In the genomic region with DNA sequence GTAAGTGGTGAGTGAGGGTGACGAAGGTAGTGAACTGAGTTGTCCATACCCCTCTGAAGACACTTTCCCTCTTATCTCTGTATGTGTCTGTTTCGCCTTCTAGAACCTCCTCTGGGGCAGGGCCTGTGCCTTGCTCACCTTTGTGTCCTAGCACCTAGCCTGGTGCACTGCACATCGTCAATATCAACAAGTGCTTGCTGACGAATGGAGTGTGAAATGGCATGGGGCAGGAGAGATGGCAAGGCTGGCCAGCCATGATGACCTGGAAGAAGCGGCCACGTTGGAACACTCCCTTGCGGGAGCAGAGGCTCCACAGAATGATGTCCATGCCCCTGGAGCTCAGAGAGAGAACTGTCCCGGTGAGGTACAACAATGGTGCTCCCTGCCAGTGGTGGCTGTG, we compare ENCODE assay signal across 33 cellular contexts.
"Had no signal": no experiment of that assay in that cellular context is flagged by ENCODE, and none has a peak within 500 bp of the region (broad histone marks: within the 10 kb centered on the region; RNA-seq: fewer than 3 reads in every experiment).

No MANE protein-coding gene starts in this region.

- H3K9me3 ChIP-seq: adrenal gland, body of pancreas, esophagus muscularis mucosa, heart left ventricle, neutrophil, prostate gland, stomach, thyroid gland, upper lobe of left lung, vagina had no signal

- H3K9me3 Mint-ChIP-seq: activated naive CD8-positive, alpha-beta T cell treated with anti-CD3 and anti-CD28 coated beads for 36 hours; immature natural killer cell; naive thymus-derived CD8-positive, alpha-beta T cell; stimulated activated effector memory CD8-positive, alpha-beta T cell treated with anti-CD3 and anti-CD28 coated beads, Interleukin-12 subunit alpha, Interleukin-12 subunit beta, amount 100 ng/mL, for 72 hours had no signal

- H3K4me3 Mint-ChIP-seq: activated naive CD8-positive, alpha-beta T cell treated with anti-CD3 and anti-CD28 coated beads for 36 hours; immature natural killer cell; naive thymus-derived CD8-positive, alpha-beta T cell; stimulated activated effector memory CD8-positive, alpha-beta T cell treated with anti-CD3 and anti-CD28 coated beads, Interleukin-12 subunit alpha, Interleukin-12 subunit beta, amount 100 ng/mL, for 72 hours had no signal

- DNase-seq: activated CD4-positive, alpha-beta T cell treated with anti-CD3 and anti-CD28 coated beads for 48 hours; activated CD4-positive, alpha-beta T cell treated with anti-CD3 and anti-CD28 coated beads, Interleukin-2, amount 50 U/mL, for 48 hours; activated CD8-positive, alpha-beta memory T cell treated with anti-CD3 and anti-CD28 coated beads for 24 hours; activated effector memory CD4-positive, alpha-beta T cell treated with Interleukin-2 at 50 U/mL for 16 hours; activated naive CD4-positive, alpha-beta T cell treated with Interleukin-2 at 50 U/mL for 16 hours; activated naive CD8-positive, alpha-beta T cell treated with anti-CD3 and anti-CD28 coated beads for 36 hours; adrenal gland; aorta; body of pancreas; caudate nucleus; cortex of kidney; foreskin keratinocyte; heart left ventricle; hypothalamus; immature natural killer cell; kidney; left colon; naive thymus-derived CD8-positive, alpha-beta T cell; stimulated activated CD4-positive, alpha-beta T cell treated with anti-CD3 and anti-CD28 coated beads, Interleukin-12 subunit alpha, Interleukin-12 subunit beta, amount 100 ng/mL, for 4 hours; stimulated activated CD4-positive, alpha-beta T cell treated with anti-CD3 and anti-CD28 coated beads, Interleukin-4, amount 100 ng/mL, for 24 hours; stomach; T-helper 9 cell; upper lobe of left lung had no signal

- H3K4me1 ChIP-seq: adrenal gland, foreskin keratinocyte, prostate gland, thyroid gland, vagina had no signal

- H3K36me3 Mint-ChIP-seq: activated naive CD8-positive, alpha-beta T cell treated with anti-CD3 and anti-CD28 coated beads for 36 hours; immature natural killer cell; naive thymus-derived CD8-positive, alpha-beta T cell; stimulated activated effector memory CD8-positive, alpha-beta T cell treated with anti-CD3 and anti-CD28 coated beads, Interleukin-12 subunit alpha, Interleukin-12 subunit beta, amount 100 ng/mL, for 72 hours had no signal

- H3K27me3 ChIP-seq: body of pancreas, esophagus muscularis mucosa, foreskin keratinocyte, neutrophil, thyroid gland, upper lobe of left lung, vagina had no signal

- H3K4me1 Mint-ChIP-seq: activated naive CD8-positive, alpha-beta T cell treated with anti-CD3 and anti-CD28 coated beads for 36 hours; immature natural killer cell; naive thymus-derived CD8-positive, alpha-beta T cell; stimulated activated effector memory CD8-positive, alpha-beta T cell treated with anti-CD3 and anti-CD28 coated beads, Interleukin-12 subunit alpha, Interleukin-12 subunit beta, amount 100 ng/mL, for 72 hours had no signal

- H3K36me3 ChIP-seq: adrenal gland, esophagus muscularis mucosa, heart left ventricle, neutrophil, prostate gland, stomach, thyroid gland, upper lobe of left lung, vagina had no signal

- H3K27ac ChIP-seq: adrenal gland, body of pancreas, foreskin keratinocyte, heart left ventricle, neutrophil, prostate gland, skin epidermis, stomach, thyroid gland, vagina, VCaP had no signal

- ATAC-seq: activated CD4-positive, CD25-positive, alpha-beta regulatory T cell treated with anti-CD3 and anti-CD28 coated beads, Interleukin-2, amount 50 U/mL, for 24 hours; body of pancreas; foreskin keratinocyte; left colon; naive thymus-derived CD8-positive, alpha-beta T cell; sciatic nerve; stimulated activated effector memory CD8-positive, alpha-beta T cell treated with anti-CD3 and anti-CD28 coated beads, Interleukin-12 subunit alpha, Interleukin-12 subunit beta, amount 100 ng/mL, for 72 hours had no signal

- H3K4me3 ChIP-seq: adrenal gland, body of pancreas, esophagus muscularis mucosa, heart left ventricle, prostate gland, skin epidermis, stomach, thyroid gland, upper lobe of left lung, vagina had no signal

- H3K27me3 Mint-ChIP-seq: activated naive CD8-positive, alpha-beta T cell treated with anti-CD3 and anti-CD28 coated beads for 36 hours had no signal

- H3K27ac Mint-ChIP-seq: activated naive CD8-positive, alpha-beta T cell treated with anti-CD3 and anti-CD28 coated beads for 36 hours; immature natural killer cell; naive thymus-derived CD8-positive, alpha-beta T cell; stimulated activated effector memory CD8-positive, alpha-beta T cell treated with anti-CD3 and anti-CD28 coated beads, Interleukin-12 subunit alpha, Interleukin-12 subunit beta, amount 100 ng/mL, for 72 hours had no signal
